20 cellular contexts compared by ENCODE assay signal in genomic region chr3:99365979-99366378, GRCh38.
DNase-seq lines count a peak whose midpoint lies in the region; ATAC-seq and TF ChIP-seq lines count a peak whose summit lies in the region.
"Had no signal": no experiment of that assay in that cellular context is flagged by ENCODE, and none has a peak within 500 bp of the region (broad histone marks: within the 10 kb centered on the region; RNA-seq: fewer than 3 reads in every experiment).

No MANE protein-coding gene starts in this region.

- no peaks in the 10 kb centered on the region for H3K79me2 ChIP-seq in PC-3 (ENCODE audit: low read length)
- no peaks in the 10 kb centered on the region for H3K79me2 ChIP-seq in fibroblast of lung (ENCODE audit: control insufficient read depth, insufficient read depth, low read length)

- WGBS in aorta, 2 donors: 0 to 2% methylated on average over 1 of the region's 1 CpG
- 28 to 35% methylated on average over 1 of the region's 1 CpG for WGBS in heart right ventricle, 2 donors

- no peaks in the 10 kb centered on the region for H3F3A ChIP-seq in PC-3 (ENCODE audit: low read length, unreplicated experiment)

- peak overlapping the region; percentile 50 for H3K27ac ChIP-seq in PC-3 (ENCODE audit: low read length)
- no peak overlapping the region for H3K27ac ChIP-seq in fibroblast of lung (ENCODE audit: insufficient read depth, low read length)
- H3K27ac ChIP-seq in aorta (ENCODE audit: low read depth in 1 of 2, low read length in 2 of 2): no peak overlapping the region
- no peak overlapping the region for H3K27ac ChIP-seq in heart right ventricle

- CTCF ChIA-PET in PC-3 (lab: Charles Lee): no interaction called here

- H3K36me3 ChIP-seq in PC-3 (ENCODE audit: low read depth, low read length) (no peaks in the 10 kb centered on the region), fibroblast of lung (ENCODE audit: control insufficient read depth, insufficient read depth, low read length) (no peaks in the 10 kb centered on the region), aorta (ENCODE audit: control insufficient read depth in 1 of 2, insufficient read depth in 2 of 2, low read length in 1 of 2) (no peaks in the 10 kb centered on the region), heart right ventricle (no peaks in the 10 kb centered on the region)

- peak; percentile 22 for DNase-seq in AG10803 (ENCODE audit: low read depth)
- DNase-seq in PC-3: peak; percentile 40
- DNase-seq in fibroblast of lung (ENCODE audit: low read depth in 2 of 2): peak; percentile 14 to 39
- peak; percentile 2 for DNase-seq in renal cortical epithelial cell (ENCODE audit: low read depth)
- no peak for DNase-seq in aorta
- no peak for DNase-seq in heart right ventricle
- no peak for DNase-seq in posterior vena cava (ENCODE audit: low spot score)
- DNase-seq in GM13976 (ENCODE audit: low spot score): no peak
- DNase-seq: CD4-positive, CD25-positive, alpha-beta regulatory T cell; COR-L47; DND-41; H7; NCI-H1417; NCI-H1694 treated with DMSO at 0.1 percent for 48 hours; NCI-H2081 treated with DMSO at 0.1 percent for 48 hours; NCI-H2171 treated with DMSO at 0.1 percent for 48 hours; NCI-H446; NCI-H526; OCI-M1 had no signal

- intact Hi-C loops in PC-3 (cut with micrococcal nuclease): no loop called here
- intact Hi-C loops in aorta (cut with DNase I): no loop called here
- intact Hi-C loops in heart right ventricle (cut with DNase I): no loop called here
- intact Hi-C loops in posterior vena cava (cut with DNase I): no loop called here

- in situ Hi-C loops in GM13976 (cut with MboI; ENCODE audit: low sequenced_read_pairs, unreplicated experiment): no loop called here

- H3K4me1 ChIP-seq in PC-3 (ENCODE audit: insufficient read depth, low read length) (peaks cover 18% of the 10 kb centered on the region), fibroblast of lung (ENCODE audit: control insufficient read depth, extremely low read depth, insufficient read depth, low read length) (no peaks in the 10 kb centered on the region), aorta (ENCODE audit: control insufficient read depth in 1 of 2, insufficient read depth in 2 of 2, low read length in 2 of 2) (no peaks in the 10 kb centered on the region), heart right ventricle (no peaks in the 10 kb centered on the region)

- POLR2A ChIA-PET in PC-3 (lab: Charles Lee; ENCODE audit: unreplicated experiment): no interaction called here

- no TSS peak for BruUV-seq in PC-3 (replicated peaks; lab: Mats Ljungman, UMichigan)

- H2AFZ ChIP-seq in PC-3 (ENCODE audit: low read length) (no peak overlapping the region), fibroblast of lung (ENCODE audit: low read length) (no peak overlapping the region)

- H3K9ac ChIP-seq in PC-3 (ENCODE audit: low read length) (no peak overlapping the region), fibroblast of lung (ENCODE audit: insufficient read depth, low read length) (no peak overlapping the region)

- ATAC-seq in PC-3 (peak; percentile 68), aorta (ENCODE audit: low FRiP score) (no peak), heart right ventricle (no peak)
- ATAC-seq: Right ventricle myocardium inferior had no signal

- no peaks in the 10 kb centered on the region for H3K27me3 ChIP-seq in PC-3 (ENCODE audit: low read length)
- no peaks in the 10 kb centered on the region for H3K27me3 ChIP-seq in fibroblast of lung (ENCODE audit: control insufficient read depth, insufficient read depth, low read length)
- no peaks in the 10 kb centered on the region for H3K27me3 ChIP-seq in aorta (ENCODE audit: control insufficient read depth in 1 of 2, insufficient read depth in 2 of 2, low read length in 1 of 2)
- H3K27me3 ChIP-seq in heart right ventricle: no peaks in the 10 kb centered on the region

- H4K20me1 ChIP-seq in PC-3 (ENCODE audit: low read length) (no peaks in the 10 kb centered on the region), fibroblast of lung (ENCODE audit: control insufficient read depth, extremely low read depth, insufficient read depth, low read length) (no peaks in the 10 kb centered on the region)

- no peaks in the 10 kb centered on the region for H3K9me2 ChIP-seq in PC-3 (replicated peaks; ENCODE audit: low read length)

- H3K4me3 ChIP-seq in AG10803 (ENCODE audit: low read length) (no peak overlapping the region), PC-3 (ENCODE audit: low read length) (peak overlapping the region; percentile 12; the same call in 1 of the 2 replicates), fibroblast of lung (replicated peaks in 1 of 4; ENCODE audit: control extremely low read depth in 1 of 4, insufficient read depth in 1 of 4, low read depth in 3 of 4, low read length in 4 of 4) (no peak overlapping the region), aorta (ENCODE audit: low read length in 2 of 2) (no peak overlapping the region), heart right ventricle (no peak overlapping the region)

- H3K4me2 ChIP-seq in PC-3 (ENCODE audit: low read length) (peak overlapping the region; percentile 48), fibroblast of lung (ENCODE audit: extremely low read depth, insufficient read depth, low read length) (no peak overlapping the region)

- H3K9me3 ChIP-seq in PC-3 (ENCODE audit: low read length) (no peaks in the 10 kb centered on the region), fibroblast of lung (ENCODE audit: control insufficient read depth, insufficient read depth, low read depth, low read length) (no peaks in the 10 kb centered on the region), aorta (ENCODE audit: control insufficient read depth, low read length) (no peaks in the 10 kb centered on the region), heart right ventricle (no peaks in the 10 kb centered on the region)

- TF ChIP-seq CTCF in AG10803 (conservative IDR thresholded peaks at IDR 0.05; ENCODE audit: low read length) (no peak), PC-3 (conservative IDR thresholded peaks at IDR 0.05; ENCODE audit: low read depth, low read length) (no peak), fibroblast of lung (conservative IDR thresholded peaks at IDR 0.05 in 1 of 2, IDR thresholded peaks at IDR 0.05 in 1 of 2; ENCODE audit: low read depth in 1 of 2, low read length in 2 of 2) (no peak), heart right ventricle (IDR thresholded peaks at IDR 0.05) (no peak), GM13976 (IDR thresholded peaks at IDR 0.05; ENCODE audit: borderline replicate concordance, control extremely low read depth, extremely low read depth, insufficient read depth, missing control alignments) (no peak)

Comparison
In these comparisons a context has a peak if more than half of its experiments do, and no peak if none do; other contexts are left out.
1. DNase-seq: peak in AG10803 (single experiment), PC-3 (single experiment), fibroblast of lung (2 of 2) and renal cortical epithelial cell (single experiment); none in aorta (0 of 2), heart right ventricle (0 of 2), posterior vena cava (single experiment) and GM13976 (single experiment).